20 cellular contexts compared by ENCODE assay signal in genomic region chr22:31892080-31892433, GRCh38.
"Had no signal": no experiment of that assay in that cellular context is flagged by ENCODE, and none has a peak within 500 bp of the region (broad histone marks: within the 10 kb centered on the region; RNA-seq: fewer than 3 reads in every experiment).

No MANE protein-coding gene starts in this region.

- H3K4me3 ChIP-seq: colonic mucosa, lung, right atrium auricular region, sigmoid colon, skin epidermis, suprapubic skin, tibial artery, upper lobe of left lung, uterus had no signal

- H3K27ac Mint-ChIP-seq: endodermal cell had no signal

- H3K9me3 Mint-ChIP-seq: endodermal cell, immature natural killer cell, nephron progenitor cell had no signal

- H3K4me3 Mint-ChIP-seq: endodermal cell, immature natural killer cell, nephron progenitor cell had no signal

- DNase-seq: cerebellar nuclear complex; colonic mucosa; dermis blood vessel endothelial cell; effector CD4-positive, alpha-beta T cell; endodermal cell; immature natural killer cell; left colon; left ventricle myocardium superior; nephron progenitor cell; sigmoid colon; stimulated activated CD4-positive, alpha-beta T cell treated with anti-CD3 and anti-CD28 coated beads, Interleukin-12 subunit alpha, Interleukin-12 subunit beta, amount 100 ng/mL, for 4 hours; stimulated activated naive CD4-positive, alpha-beta T cell treated with Interleukin-2 at 50 U/mL for 16 hours; tibial artery; uterus had no signal

- H3K9me3 ChIP-seq: colonic mucosa, neutrophil, right atrium auricular region, sigmoid colon, suprapubic skin, tibial artery, upper lobe of left lung, uterus had no signal

- ATAC-seq: left colon, left ventricle myocardium superior had no signal

- H3K4me1 ChIP-seq: colonic mucosa, right atrium auricular region, sigmoid colon, suprapubic skin, tibial artery, upper lobe of left lung, uterus had no signal

- H3K27me3 ChIP-seq: colonic mucosa, neutrophil, right atrium auricular region, sigmoid colon, suprapubic skin, tibial artery, upper lobe of left lung, uterus had no signal

- H3K4me1 Mint-ChIP-seq: endodermal cell had no signal

- H3K36me3 ChIP-seq: colonic mucosa, uterus had no signal

- H3K27ac ChIP-seq: colonic mucosa, neutrophil, right atrium auricular region, skin epidermis, suprapubic skin, tibial artery, upper lobe of left lung, uterus had no signal
